ENCODE assay signal across 9 cellular contexts in genomic region chr14:70018713-70019201, GRCh38.
DNase-seq lines count a peak whose midpoint lies in the region; ATAC-seq and TF ChIP-seq lines count a peak whose summit lies in the region.
"Had no signal": no experiment of that assay in that cellular context is flagged by ENCODE, and none has a peak within 500 bp of the region (broad histone marks: within the 10 kb centered on the region; RNA-seq: fewer than 3 reads in every experiment).

No MANE protein-coding gene starts in this region.

- no peak for TF ChIP-seq CTCF in DND-41 (IDR thresholded peaks at IDR 0.05; ENCODE audit: borderline replicate concordance, extremely low read depth, low read length, poor library complexity, severe bottlenecking)
- no peak for TF ChIP-seq CTCF in nephron (IDR thresholded peaks at IDR 0.05; ENCODE audit: unreplicated experiment in 3 of 3)

- H3K4me1 Mint-ChIP-seq in dendritic cell treated with granulocyte-macrophage colony-stimulating factor and Interleukin-4, amounts not matched to agents 40 ng/mL and 50 ng/mL, for 4 days (ENCODE audit: low read depth): peaks cover 57% of the 10 kb centered on the region
- peaks cover 47% of the 10 kb centered on the region for H3K4me1 Mint-ChIP-seq in nephron

- no peaks in the 10 kb centered on the region for H3K27me3 Mint-ChIP-seq in dendritic cell treated with granulocyte-macrophage colony-stimulating factor and Interleukin-4, amounts not matched to agents 40 ng/mL and 50 ng/mL, for 4 days
- H3K27me3 Mint-ChIP-seq in nephron (ENCODE audit: low read depth): peaks cover 13% of the 10 kb centered on the region

- no peak overlapping the region for H3K4me3 ChIP-seq in DND-41 (ENCODE audit: low read depth in 1 of 2, low read length in 2 of 2)

- no peaks in the 10 kb centered on the region for H3K79me2 ChIP-seq in DND-41 (ENCODE audit: insufficient read depth, low read length)

- H3K36me3 Mint-ChIP-seq in dendritic cell treated with granulocyte-macrophage colony-stimulating factor and Interleukin-4, amounts not matched to agents 40 ng/mL and 50 ng/mL, for 4 days (ENCODE audit: low read depth): no peaks in the 10 kb centered on the region
- H3K36me3 Mint-ChIP-seq in nephron (ENCODE audit: low read depth): peaks cover 4% of the 10 kb centered on the region

- peak overlapping the region; percentile 69 for H3K4me3 Mint-ChIP-seq in dendritic cell treated with granulocyte-macrophage colony-stimulating factor and Interleukin-4, amounts not matched to agents 40 ng/mL and 50 ng/mL, for 4 days
- no peak overlapping the region for H3K4me3 Mint-ChIP-seq in nephron

- H3K27ac ChIP-seq in DND-41 (ENCODE audit: low read length): no peak overlapping the region

- DNase-seq in DND-41 (peak; percentile 17), kidney glomerular epithelial cell (lab: John Stamatoyannopoulos, UW) (no peak)
- DNase-seq: NCI-H1048 had no signal

- peak; percentile 76 for ATAC-seq in DND-41 (ENCODE audit: insufficient read depth, low read depth)
- ATAC-seq in HG03045 (IDR thresholded peaks at IDR 0.05; ENCODE audit: unreplicated experiment): peak; percentile 76
- no peak for ATAC-seq in GM21529 (IDR thresholded peaks at IDR 0.05; ENCODE audit: unreplicated experiment)
- ATAC-seq in HG03280 (IDR thresholded peaks at IDR 0.05; ENCODE audit: unreplicated experiment): no peak
- no peak for ATAC-seq in SK-N-SH treated with all-trans-retinoic acid at 6 μM for 48 hours

- H3K4me1 ChIP-seq in DND-41 (ENCODE audit: insufficient read depth, low read length): no peaks in the 10 kb centered on the region

- peak overlapping the region; percentile 74 for H3K27ac Mint-ChIP-seq in dendritic cell treated with granulocyte-macrophage colony-stimulating factor and Interleukin-4, amounts not matched to agents 40 ng/mL and 50 ng/mL, for 4 days
- H3K27ac Mint-ChIP-seq in nephron: peak overlapping the region in 2 of 3 experiments; percentile 31 to 77

- H3K9me3 Mint-ChIP-seq in dendritic cell treated with granulocyte-macrophage colony-stimulating factor and Interleukin-4, amounts not matched to agents 40 ng/mL and 50 ng/mL, for 4 days: no peaks in the 10 kb centered on the region
- no peaks in the 10 kb centered on the region for H3K9me3 Mint-ChIP-seq in nephron

- H4K20me1 ChIP-seq in DND-41 (ENCODE audit: insufficient read depth, low read length): no peaks in the 10 kb centered on the region

- intact Hi-C loops in dendritic cell treated with granulocyte-macrophage colony-stimulating factor and Interleukin-4, amounts not matched to agents 40 ng/mL and 50 ng/mL, for 4 days (cut with micrococcal nuclease): no loop called here

- H3K9me3 ChIP-seq in DND-41 (ENCODE audit: insufficient read depth, low read length, severe bottlenecking): no peaks in the 10 kb centered on the region

- no peak overlapping the region for H2AFZ ChIP-seq in DND-41 (ENCODE audit: low read depth, low read length)

- H3K9ac ChIP-seq in DND-41 (ENCODE audit: low read depth, low read length): no peak overlapping the region

- H3K27me3 ChIP-seq in DND-41 (ENCODE audit: insufficient read depth, low read length, poor library complexity): peaks cover 25% of the 10 kb centered on the region

- no peak overlapping the region for H3K4me2 ChIP-seq in DND-41 (ENCODE audit: insufficient read depth, low read length)

- no peaks in the 10 kb centered on the region for H3K36me3 ChIP-seq in DND-41 (ENCODE audit: insufficient read depth, low read length)

TF ChIP-seq in SK-N-SH treated with all-trans-retinoic acid at 6 μM for 48 hours, 23 proteins besides CTCF, POLR2A, EP300 and RAD21:
- TF ChIP-seq OSR1 (CRISPR knock-in tag; IDR thresholded peaks at IDR 0.05) (no peak), ARNTL (CRISPR knock-in tag; IDR thresholded peaks at IDR 0.05; ENCODE audit: borderline replicate concordance, low read depth) (no peak), CSDC2 (CRISPR knock-in tag; IDR thresholded peaks at IDR 0.05) (no peak), TSHZ2 (CRISPR knock-in tag; IDR thresholded peaks at IDR 0.05) (no peak), RARB (CRISPR knock-in tag; IDR thresholded peaks at IDR 0.05) (no peak), TOX (CRISPR knock-in tag; IDR thresholded peaks at IDR 0.05; ENCODE audit: borderline replicate concordance) (no peak), ESRRG (CRISPR knock-in tag; IDR thresholded peaks at IDR 0.05) (no peak), SNAI2 (CRISPR knock-in tag; IDR thresholded peaks at IDR 0.05) (no peak), ISL1 (CRISPR knock-in tag; IDR thresholded peaks at IDR 0.05) (no peak), ZFP3 (CRISPR knock-in tag; IDR thresholded peaks at IDR 0.05) (no peak)

Comparison
In these comparisons a context has a peak if more than half of its experiments do, and no peak if none do; other contexts are left out.
1. ATAC-seq: peak in DND-41 (single experiment) and HG03045 (single experiment); none in GM21529 (single experiment), HG03280 (single experiment) and SK-N-SH treated with all-trans-retinoic acid at 6 μM for 48 hours (single experiment).